ENCODE assay signal across 12 cellular contexts in genomic region chr20:47126374-47126705, GRCh38.
DNase-seq lines count a peak whose midpoint lies in the region; ATAC-seq and TF ChIP-seq lines count a peak whose summit lies in the region.
"Had no signal": no experiment of that assay in that cellular context is flagged by ENCODE, and none has a peak within 500 bp of the region (broad histone marks: within the 10 kb centered on the region; RNA-seq: fewer than 3 reads in every experiment).

No MANE protein-coding gene starts in this region.

- no peak overlapping the region for H2AK5ac ChIP-seq in mesenchymal stem cell (ENCODE audit: low read length, severe bottlenecking)

- no peak for ATAC-seq in omental fat pad (ENCODE audit: low FRiP score)

- H3K4me3 ChIP-seq in astrocyte of the spinal cord (ENCODE audit: low read depth, low read length) (no peak overlapping the region), mesenchymal stem cell (ENCODE audit: insufficient read depth in 1 of 2, low read depth in 1 of 2, low read length in 2 of 2) (no peak overlapping the region), thymus (ENCODE audit: low read length) (no peak overlapping the region)
- H3K4me3 ChIP-seq: heart left ventricle, SK-N-MC had no signal

- 81% methylated on average over 4 of the region's 5 CpGs for WGBS in mesenchymal stem cell
- 88% methylated on average over 5 of the region's 5 CpGs for WGBS in thymus

- H3K9me3 ChIP-seq in mesenchymal stem cell (ENCODE audit: control insufficient read depth, low read length) (no peaks in the 10 kb centered on the region), thymus (ENCODE audit: control insufficient read depth) (no peaks in the 10 kb centered on the region)
- H3K9me3 ChIP-seq: heart left ventricle had no signal

- H3K36me3 ChIP-seq in mesenchymal stem cell (ENCODE audit: control insufficient read depth in 1 of 2, insufficient read depth in 2 of 2, low read depth in 1 of 2, low read length in 2 of 2) (no peaks in the 10 kb centered on the region), thymus (ENCODE audit: control insufficient read depth, insufficient read depth) (no peaks in the 10 kb centered on the region)
- H3K36me3 ChIP-seq: heart left ventricle had no signal

- H3K27ac ChIP-seq in mesenchymal stem cell (ENCODE audit: low read length, poor library complexity, severe bottlenecking): no peak overlapping the region
- peak overlapping the region; percentile 19 for H3K27ac ChIP-seq in thymus (ENCODE audit: low read depth)
- H3K27ac ChIP-seq: SK-N-MC had no signal

- H2AFZ ChIP-seq in mesenchymal stem cell (ENCODE audit: low read depth, low read length): no peak overlapping the region

- peak overlapping the region in 1 of 2 experiments; percentile 55 for H3K18ac ChIP-seq in mesenchymal stem cell (ENCODE audit: low read depth in 1 of 2, low read length in 2 of 2)

- H3K79me1 ChIP-seq in mesenchymal stem cell (replicated peaks; ENCODE audit: low read length, poor library complexity, severe bottlenecking): no peaks in the 10 kb centered on the region

- no peak overlapping the region for H3K9ac ChIP-seq in mesenchymal stem cell (ENCODE audit: low read length)

- H3K23ac ChIP-seq in mesenchymal stem cell (ENCODE audit: low read length in 2 of 2): no peak overlapping the region

- DNase-seq in NCI-H2227 (lab: John Stamatoyannopoulos, UW; ENCODE audit: unreplicated experiment) (peak; percentile 29), NCI-H2227 treated with DMSO at 0.1 percent for 48 hours (lab: John Stamatoyannopoulos, UW) (no peak), astrocyte of the spinal cord (ENCODE audit: low read depth, low spot score) (peak; percentile 10), mesenchymal stem cell (peak; percentile 11), omental fat pad (ENCODE audit: low spot score) (no peak), NCI-H345 treated with DMSO at 0.1 percent for 48 hours (lab: John Stamatoyannopoulos, UW; ENCODE audit: unreplicated experiment) (no peak)
- no peak for DNase-seq in stimulated activated CD4-positive, alpha-beta T cell treated with anti-CD3 and anti-CD28 coated beads, Interleukin-2, amount 100 ng/mL, for 48 hours
- DNase-seq: activated naive CD4-positive, alpha-beta T cell; H7 had no signal

- in situ Hi-C loops in astrocyte of the spinal cord (cut with HindIII; ENCODE audit: low sequenced_read_pairs): no loop called here

- H3K14ac ChIP-seq in mesenchymal stem cell (ENCODE audit: low read length in 2 of 2): no peak overlapping the region

- TF ChIP-seq CTCF in astrocyte of the spinal cord (IDR thresholded peaks at IDR 0.05; ENCODE audit: low read depth, low read length) (no peak), omental fat pad (IDR thresholded peaks at IDR 0.05) (no peak)

- H2BK15ac ChIP-seq in mesenchymal stem cell (ENCODE audit: low read depth, poor library complexity, severe bottlenecking): no peak overlapping the region

- H4K8ac ChIP-seq in mesenchymal stem cell (ENCODE audit: low read length): no peak overlapping the region

- no peak overlapping the region for H3K4ac ChIP-seq in mesenchymal stem cell (ENCODE audit: low read depth in 1 of 2, low read length in 2 of 2)

- H3K4me1 ChIP-seq in mesenchymal stem cell (ENCODE audit: control insufficient read depth, insufficient read depth, low read depth, low read length) (peaks cover 9% of the 10 kb centered on the region), thymus (ENCODE audit: control insufficient read depth, insufficient read depth, low read length) (no peaks in the 10 kb centered on the region)

- peak overlapping the region in 1 of 2 experiments; percentile 1 for H2BK12ac ChIP-seq in mesenchymal stem cell (ENCODE audit: low read length in 2 of 2)

- H3K27me3 ChIP-seq in mesenchymal stem cell (ENCODE audit: control insufficient read depth in 1 of 2, insufficient read depth in 1 of 2, low read length in 2 of 2): peaks cover 0 to 2% of the 10 kb centered on the region in 2 experiments
- no peaks in the 10 kb centered on the region for H3K27me3 ChIP-seq in thymus (ENCODE audit: control insufficient read depth, insufficient read depth)
- H3K27me3 ChIP-seq: heart left ventricle had no signal

- H2BK120ac ChIP-seq in mesenchymal stem cell (ENCODE audit: low read depth, low read length): no peak overlapping the region

- H2BK5ac ChIP-seq in mesenchymal stem cell (ENCODE audit: low read depth, low read length, poor library complexity, severe bottlenecking): no peak overlapping the region

- no peak overlapping the region for H3K4me2 ChIP-seq in mesenchymal stem cell (ENCODE audit: low read length, poor library complexity, severe bottlenecking)

- H4K91ac ChIP-seq in mesenchymal stem cell (ENCODE audit: low read length): peak overlapping the region; percentile 2

Comparison
In these comparisons a context has a peak if more than half of its experiments do, and no peak if none do; other contexts are left out.
1. DNase-seq: peak in NCI-H2227 (single experiment), astrocyte of the spinal cord (single experiment) and mesenchymal stem cell (single experiment); none in NCI-H2227 treated with DMSO at 0.1 percent for 48 hours (single experiment), stimulated activated CD4-positive, alpha-beta T cell treated with anti-CD3 and anti-CD28 coated beads, Interleukin-2, amount 100 ng/mL, for 48 hours (0 of 2), omental fat pad (single experiment) and NCI-H345 treated with DMSO at 0.1 percent for 48 hours (single experiment).